In genomic region chr9:82920154-82920553, GRCh38 we compare ENCODE assay signal across 2 cellular contexts.
TF ChIP-seq lines count a peak whose summit lies in the region.

No MANE protein-coding gene starts in this region.

TF ChIP-seq in H1, 55 proteins besides CTCF, POLR2A, EP300 and RAD21:
- TF ChIP-seq RXRA (IDR thresholded peaks at IDR 0.05; ENCODE audit: insufficient read depth, low read depth, low read length) (no peak), JUND (IDR thresholded peaks at IDR 0.05; ENCODE audit: low read length) (no peak), POU5F1 (IDR thresholded peaks at IDR 0.05; ENCODE audit: low read depth, low read length) (no peak), ASH2L (IDR thresholded peaks at IDR 0.05; ENCODE audit: low read length) (no peak), EGR1 (IDR thresholded peaks at IDR 0.05; ENCODE audit: borderline replicate concordance, low read depth, low read length) (no peak), KDM1A (IDR thresholded peaks at IDR 0.05; ENCODE audit: borderline replicate concordance, low read length) (no peak), CHD7 (IDR thresholded peaks at IDR 0.05; ENCODE audit: insufficient replicate concordance, low read length) (no peak), ATF3 (IDR thresholded peaks at IDR 0.05; ENCODE audit: insufficient read depth, low read depth, low read length) (no peak), GTF2F1 (IDR thresholded peaks at IDR 0.05; ENCODE audit: borderline replicate concordance, low read depth, low read length) (no peak), ZNF274 (IDR thresholded peaks at IDR 0.05; ENCODE audit: borderline replicate concordance, extremely low read depth, low read length) (no peak), POLR2AphosphoS5 (IDR thresholded peaks at IDR 0.05; ENCODE audit: low read depth, low read length) (no peak), SP4 (IDR thresholded peaks at IDR 0.05; ENCODE audit: low read length) (no peak), E2F6 (IDR thresholded peaks at IDR 0.05) (no peak), SIN3A (conservative IDR thresholded peaks at IDR 0.05 in 1 of 2, IDR thresholded peaks at IDR 0.05 in 1 of 2; ENCODE audit: low read depth in 1 of 2, low read length in 2 of 2) (no peak), CEBPB (IDR thresholded peaks at IDR 0.05; ENCODE audit: low read depth, low read length) (no peak)

TF ChIP-seq in GM23338, 12 proteins besides CTCF, POLR2A, EP300 and RAD21:
- no peak for TF ChIP-seq EZH2phosphoT487 (IDR thresholded peaks at IDR 0.05; ENCODE audit: unreplicated experiment)
- TF ChIP-seq CREB1 (CRISPR knock-in tag; IDR thresholded peaks at IDR 0.05; ENCODE audit: low read depth): no peak
- no peak for TF ChIP-seq NANOG (IDR thresholded peaks at IDR 0.05; ENCODE audit: borderline replicate concordance)
- no peak for TF ChIP-seq ETS1 (IDR thresholded peaks at IDR 0.05)
- TF ChIP-seq POLR2AphosphoS5 (IDR thresholded peaks at IDR 0.05; ENCODE audit: low read depth): no peak
- no peak for TF ChIP-seq ZNF331 (CRISPR knock-in tag; IDR thresholded peaks at IDR 0.05; ENCODE audit: low read depth)
- TF ChIP-seq ZNF462 (CRISPR knock-in tag; IDR thresholded peaks at IDR 0.05): no peak
- TF ChIP-seq STAT1 (IDR thresholded peaks at IDR 0.05; ENCODE audit: unreplicated experiment): no peak
- no peak for TF ChIP-seq EZH2 (IDR thresholded peaks at IDR 0.05; ENCODE audit: low read depth, unreplicated experiment)
- no peak for TF ChIP-seq ZNF114 (CRISPR knock-in tag; IDR thresholded peaks at IDR 0.05)
- no peak for TF ChIP-seq REST (IDR thresholded peaks at IDR 0.05; ENCODE audit: unreplicated experiment)
- TF ChIP-seq JUNB (IDR thresholded peaks at IDR 0.05; ENCODE audit: unreplicated experiment): no peak
TF ChIP-seq in GM23338: peak in this region for 0.
